Comparison of ENCODE assay signal across 7 cellular contexts in the genomic region with DNA sequence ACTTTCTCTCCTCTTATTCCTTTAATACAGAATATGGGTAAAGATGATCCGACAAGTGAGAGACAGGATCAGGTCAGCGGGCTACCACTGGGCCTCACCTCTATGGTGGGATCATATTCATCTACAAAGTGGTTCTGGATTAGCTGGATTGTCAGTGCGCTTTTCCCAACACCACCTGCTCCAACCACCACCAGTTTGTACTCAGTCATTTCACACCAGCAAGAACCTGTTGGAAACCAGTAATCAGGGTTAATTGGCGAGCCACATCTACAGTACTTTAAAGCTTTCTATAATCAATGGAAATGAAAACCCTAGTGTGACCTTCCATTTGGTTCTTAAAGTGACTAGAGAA. TPM values are rescaled to one million over a fixed set of nuclear protein-coding genes. Genes with fewer than 3 reads are reported as not detected.
DNase-seq lines count a peak whose midpoint lies in the region; ATAC-seq, FAIRE-seq and TF ChIP-seq lines count a peak whose summit lies in the region.

No MANE protein-coding gene starts in this region.

- intact Hi-C loops in OCI-LY7 (cut with micrococcal nuclease; ENCODE audit: unreplicated experiment) (loop anchor here (2.0 to 10.0 kb wide), 3 partner anchors 36 to 141 kb away; partner anchors contain the start of gene SIKE1), pancreas (cut with DNase I) (no loop called here)

- H3K27ac ChIP-seq in GM23248 (peak overlapping the region; percentile 97), OCI-LY7 (ENCODE audit: low read depth, low read length, poor library complexity, severe bottlenecking) (peak overlapping the region; percentile 54), pancreas (peak overlapping the region; percentile 56 to 84 (median 77))

- DNase-seq in GM23248 (peak; percentile 36), OCI-LY7 (ENCODE audit: low spot score) (no peak), epithelial cell of proximal tubule (ENCODE audit: low read depth) (no peak), pancreas (no peak), GM19239 (ENCODE audit: insufficient read length, low spot score) (no peak), HT-29 (ENCODE audit: low spot score) (no peak)

- no peaks in the 10 kb centered on the region for H4K20me1 ChIP-seq in GM23248 (ENCODE audit: insufficient read depth)
- no peaks in the 10 kb centered on the region for H4K20me1 ChIP-seq in OCI-LY7 (ENCODE audit: insufficient read depth, low read length)

- H2AFZ ChIP-seq in GM23248 (peak overlapping the region; percentile 75), OCI-LY7 (ENCODE audit: low read length) (peak overlapping the region; percentile 68; the same call in 1 of the 2 replicates)

- H3K9me2 ChIP-seq in GM23248 (ENCODE audit: insufficient read depth) (no peaks in the 10 kb centered on the region), OCI-LY7 (ENCODE audit: insufficient read depth, low read length) (no peaks in the 10 kb centered on the region)

- no TSS peak for BruUV-seq in OCI-LY7 (replicated peaks; lab: Mats Ljungman, UMichigan)

- in situ Hi-C loops in GM23248 (cut with MboI), result no loop called here

- peak overlapping the region; percentile 99 for H3K4me3 ChIP-seq in GM23248
- peak overlapping the region; percentile 87 for H3K4me3 ChIP-seq in OCI-LY7 (ENCODE audit: low read depth, low read length, poor library complexity, severe bottlenecking)
- peak overlapping the region; percentile 82 for H3K4me3 ChIP-seq in epithelial cell of proximal tubule (ENCODE audit: low read depth, low read length)
- H3K4me3 ChIP-seq in pancreas, result peak overlapping the region; percentile 61 to 86 (median 74)

- ATAC-seq in pancreas (peak in 2 of 4 donors; percentile 4 to 13), GM19455 (IDR thresholded peaks at IDR 0.05; ENCODE audit: unreplicated experiment) (no peak)

- no peaks in the 10 kb centered on the region for H3K9me3 ChIP-seq in GM23248 (ENCODE audit: low read depth)
- H3K9me3 ChIP-seq in OCI-LY7 (ENCODE audit: low read length), result no peaks in the 10 kb centered on the region
- no peaks in the 10 kb centered on the region for H3K9me3 ChIP-seq in pancreas

- peaks cover 66% of the 10 kb centered on the region for H3K36me3 ChIP-seq in GM23248 (ENCODE audit: low read depth)
- H3K36me3 ChIP-seq in OCI-LY7 (ENCODE audit: insufficient read depth, low read length), result peaks cover 94% of the 10 kb centered on the region
- H3K36me3 ChIP-seq in pancreas, result peaks cover 3 to 51% (median 18%) of the 10 kb centered on the region in 3 donors

- peaks cover 42% of the 10 kb centered on the region for H3F3A ChIP-seq in GM23248 (ENCODE audit: insufficient read depth)

- CTCF ChIA-PET in OCI-LY7 (lab: Charles Lee; ENCODE audit: unreplicated experiment), result interaction anchor here (0.8 kb wide), 1 partner anchor 369 kb away, joined by 3 read pairs; no protein-coding TSS in a partner anchor

- WGBS in GM23248 (ENCODE audit: low coverage in 1 of 2, low lambda C conversion rate in 2 of 2, missing lambda C conversion rate in 2 of 2), 2 experiments, result 4 to 6% methylated on average over 4 of the region's 4 CpGs
- 20 to 21% methylated on average over 4 of the region's 4 CpGs for WGBS in pancreas, 2 donors

- POLR2A ChIA-PET in OCI-LY7 (lab: Charles Lee), result interaction anchor here (0.8 to 2.8 kb wide), 12 partner anchors 10 to 369 kb away, joined by 3 to 16 read pairs (median 5); partner anchors contain the start of gene CSDE1

- H3K9ac ChIP-seq in GM23248, result peak overlapping the region; percentile 100

- FAIRE-seq in pancreas (lab: Jason Lieb, UNC) (no peak), GM19239 (lab: Jason Lieb, UNC) (no peak)

- H3K4me1 ChIP-seq in GM23248 (ENCODE audit: insufficient read depth), result peaks cover 23% of the 10 kb centered on the region
- H3K4me1 ChIP-seq in OCI-LY7 (ENCODE audit: insufficient read depth, low read length, poor library complexity, severe bottlenecking), result peaks cover 16% of the 10 kb centered on the region
- H3K4me1 ChIP-seq in pancreas, result peaks cover 11 to 18% (median 16%) of the 10 kb centered on the region in 3 donors

- TF ChIP-seq CTCF in OCI-LY7 (conservative IDR thresholded peaks at IDR 0.05; ENCODE audit: low read length) (no peak), epithelial cell of proximal tubule (conservative IDR thresholded peaks at IDR 0.05; ENCODE audit: low read depth, low read length) (no peak), pancreas (IDR thresholded peaks at IDR 0.05) (no peak)

- H3K4me2 ChIP-seq in GM23248 (ENCODE audit: unreplicated experiment) (peak overlapping the region; percentile 95), OCI-LY7 (ENCODE audit: low read length) (peak overlapping the region; percentile 93)

- H3K27me3 ChIP-seq in GM23248 (replicated peaks; ENCODE audit: insufficient read depth) (no peaks in the 10 kb centered on the region), pancreas (no peaks in the 10 kb centered on the region)

- peaks cover 64% of the 10 kb centered on the region for H3K79me2 ChIP-seq in GM23248 (ENCODE audit: insufficient read depth)
- H3K79me2 ChIP-seq in OCI-LY7 (ENCODE audit: insufficient read depth, low read depth, low read length), result peaks cover 31% of the 10 kb centered on the region

RNA-seq across cellular contexts. Expression of gene NRAS, which starts 0.6 kb away (rescaled TPM):
- total RNA-seq in GM23248 (2014; rRNA removed; shearing (Covaris generic)), result 65.0 and 70.7 TPM in 2 replicates
- polyA plus RNA-seq in GM23248 (2016; fragmentation: Nextera tagmentation; extraction: Ambion mirVana) (36.8 and 38.7 TPM in 2 replicates), pancreas (1 to 10 TPM; 5.4 to 8.5 TPM)
- 28.5 and 32.6 TPM in 2 replicates for total RNA-seq in OCI-LY7 (2014; rRNA removed; shearing (Covaris generic))
- total RNA-seq in OCI-LY7 (2022) (43.5 and 47.0 TPM in 2 replicates), epithelial cell of proximal tubule (79.4 and 92.3 TPM in 2 replicates), pancreas (10 to 100 TPM in 4 of 6 donors, 1 to 10 TPM in 2; 6.5 to 18.4 (median 10.8) TPM)
- total RNA-seq in HT-29 (2014; rRNA removed; shearing (Covaris generic)), result 20.9 and 22.6 TPM in 2 replicates

RNA-seq across cellular contexts. Expression of gene AMPD1, which starts 20.6 kb away (rescaled TPM):
- not detected in 2 replicates for total RNA-seq in GM23248 (2014; rRNA removed; shearing (Covaris generic))
- polyA plus RNA-seq in GM23248 (2016; fragmentation: Nextera tagmentation; extraction: Ambion mirVana) (not detected in 2 replicates), pancreas (not detected)
- total RNA-seq in OCI-LY7 (2014; rRNA removed; shearing (Covaris generic)), result not detected in 2 replicates
- total RNA-seq in OCI-LY7 (2022) (not detected in 2 replicates), epithelial cell of proximal tubule (not detected in 2 replicates), pancreas (under 1 TPM in 1 of 6 donors, not detected in 5; 0.47 TPM)
- not detected in 2 replicates for total RNA-seq in HT-29 (2014; rRNA removed; shearing (Covaris generic))

RNA-seq across cellular contexts. Expression of gene CSDE1, which starts 41.9 kb away (rescaled TPM):
- 621 and 808 TPM in 2 replicates for total RNA-seq in GM23248 (2014; rRNA removed; shearing (Covaris generic))
- 274 and 297 TPM in 2 replicates for polyA plus RNA-seq in GM23248 (2016; fragmentation: Nextera tagmentation; extraction: Ambion mirVana)
- total RNA-seq in OCI-LY7 (2014; rRNA removed; shearing (Covaris generic)), result 177 and 223 TPM in 2 replicates
- total RNA-seq in OCI-LY7 (2022), result 426 and 456 TPM in 2 replicates
- total RNA-seq in epithelial cell of proximal tubule, result 294 and 312 TPM in 2 replicates
- total RNA-seq in pancreas, result 100 to 1,000 TPM; 268 to 346 (median 320) TPM
- 100 to 1,000 TPM in 1 of 2 donors, 10 to 100 TPM in 1; 61.4 to 114 TPM for polyA plus RNA-seq in pancreas
- 196 and 200 TPM in 2 replicates for total RNA-seq in HT-29 (2014; rRNA removed; shearing (Covaris generic))

RNA-seq across cellular contexts. Expression of gene DENND2C, which starts 46.1 kb away (rescaled TPM):
- 5.9 and 6.8 TPM in 2 replicates for total RNA-seq in GM23248 (2014; rRNA removed; shearing (Covaris generic))
- polyA plus RNA-seq in GM23248 (2016; fragmentation: Nextera tagmentation; extraction: Ambion mirVana), result 2.8 and 3.3 TPM in 2 replicates
- total RNA-seq in OCI-LY7 (2014; rRNA removed; shearing (Covaris generic)), result 0.26 and 0.47 TPM in 2 replicates
- total RNA-seq in OCI-LY7 (2022), result 0.93 and 1.6 TPM in 2 replicates
- total RNA-seq in epithelial cell of proximal tubule, result 0.29 and 0.81 TPM in 2 replicates
- total RNA-seq in pancreas, result 1 to 10 TPM; 1.0 to 2.5 (median 2.0) TPM
- 1 to 10 TPM; 1.2 to 2.6 TPM for polyA plus RNA-seq in pancreas
- not detected in 2 replicates for total RNA-seq in HT-29 (2014; rRNA removed; shearing (Covaris generic))
